ENCODE assay signal across 10 cellular contexts in the genomic region with DNA sequence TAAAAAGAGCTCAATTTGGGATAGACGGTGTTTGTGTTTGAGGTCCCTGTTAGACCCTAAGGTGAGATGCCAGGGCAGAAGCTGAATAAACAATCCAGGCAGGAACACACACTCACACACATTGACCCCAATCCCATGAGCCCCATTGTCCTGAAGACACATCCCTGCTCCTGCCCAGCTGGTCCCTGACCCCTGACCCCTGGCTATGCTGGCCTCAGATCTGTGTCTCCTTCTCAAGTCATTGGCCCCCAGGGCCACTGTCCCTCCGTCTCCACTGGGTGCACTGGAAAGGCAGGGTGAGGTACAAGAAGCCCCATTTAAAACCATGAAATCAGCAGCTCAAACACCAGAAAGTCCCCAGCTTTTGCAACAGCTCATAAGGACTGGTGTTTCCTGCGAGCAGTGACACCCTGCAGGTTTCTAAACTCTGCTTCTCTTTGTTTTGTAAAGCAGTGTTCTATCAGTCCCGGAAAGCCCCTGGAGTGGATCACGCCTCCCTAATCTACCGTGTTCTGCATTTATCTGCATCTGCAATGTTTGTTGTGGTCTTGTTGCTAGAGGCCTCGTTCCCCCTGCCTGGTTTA. TPM values are rescaled to one million over a fixed set of nuclear protein-coding genes. Genes with fewer than 3 reads are reported as not detected.
DNase-seq lines count a peak whose midpoint lies in the region; ATAC-seq, FAIRE-seq and TF ChIP-seq lines count a peak whose summit lies in the region.
"Had no signal": no experiment of that assay in that cellular context is flagged by ENCODE, and none has a peak within 500 bp of the region (broad histone marks: within the 10 kb centered on the region; RNA-seq: fewer than 3 reads in every experiment).

No MANE protein-coding gene starts in this region.

- H3K9ac ChIP-seq in HepG2 (ENCODE audit: insufficient read depth, low read depth, low read length) = peak overlapping the region; percentile 51

- WGBS in HepG2 (ENCODE audit: low lambda C conversion rate) = 7% methylated on average over 7 of the region's 7 CpGs

- H3K79me2 ChIP-seq in HepG2 (ENCODE audit: insufficient read depth, low read length) = no peaks in the 10 kb centered on the region

- peaks cover 64% of the 10 kb centered on the region for H3K4me1 ChIP-seq in HepG2 (ENCODE audit: insufficient read depth, low read length)

- DNase-seq in activated T-cell treated with anti-CD3 and anti-CD28 coated beads, Interleukin-2, amount 50 U/mL, for 72 hours = peak; percentile 74
- peak; percentile 61 for DNase-seq in HepG2 (ENCODE audit: low spot score)
- DNase-seq in DMS 273 treated with DMSO at 0.1 percent for 48 hours (lab: John Stamatoyannopoulos, UW) = no peak

- peak in 1 of 2 experiments; percentile 54; a peak in 1 of 4 replicates for TF ChIP-seq EP300 in HepG2 (IDR thresholded peaks at IDR 0.05; ENCODE audit: low read depth in 2 of 2, low read length in 2 of 2)
- no peak for TF ChIP-seq EP300 in HepG2 (CRISPR knock-in tag; IDR thresholded peaks at IDR 0.05; ENCODE audit: borderline replicate concordance)

- in situ Hi-C loops in HepG2 (cut with HindIII; ENCODE audit: extremely low pct_ligation_motif_present, low pct_unique_long_range_greater_than_20kb) = no loop called here

- peak; percentile 84 for FAIRE-seq in HepG2 (lab: Jason Lieb, UNC)
- FAIRE-seq: keratinocyte had no signal

- BruUV-seq in HepG2 (replicated peaks; lab: Mats Ljungman, UMichigan) = no TSS peak

- H2AFZ ChIP-seq in HepG2 (ENCODE audit: low read length) = peak overlapping the region; percentile 60

- H3K9me3 Mint-ChIP-seq in IgD-negative memory B cell = no peaks in the 10 kb centered on the region
- H3K9me3 Mint-ChIP-seq in activated T-cell treated with anti-CD3 and anti-CD28 coated beads, Interleukin-2, amount 50 U/mL, for 72 hours = no peaks in the 10 kb centered on the region
- H3K9me3 Mint-ChIP-seq in stimulated activated naive CD8-positive, alpha-beta T cell treated with anti-CD3 and anti-CD28 coated beads, Interleukin-15, Interleukin-2, amounts not matched to agents 100 ng/mL and 50 ng/mL, for 24 hours = no peaks in the 10 kb centered on the region

- no peaks in the 10 kb centered on the region for H4K20me1 ChIP-seq in HepG2 (ENCODE audit: insufficient read depth, low read length)

- peak overlapping the region; percentile 78 for H3K4me2 ChIP-seq in HepG2 (ENCODE audit: low read depth, low read length)

- peak in 1 of 2 experiments; percentile 13; a peak in 1 of 4 replicates for TF ChIP-seq POLR2A in HepG2 (IDR thresholded peaks at IDR 0.05; ENCODE audit: insufficient read depth in 1 of 2, low read depth in 2 of 2, low read length in 2 of 2)

- no peak for TF ChIP-seq RAD21 in HepG2 (CRISPR knock-in tag; IDR thresholded peaks at IDR 0.05)

- no peak for TF ChIP-seq CTCF in HepG2 (CRISPR knock-in tag; IDR thresholded peaks at IDR 0.05)

- H3K4me1 Mint-ChIP-seq in IgD-negative memory B cell = peaks cover 27 to 31% (median 28%) of the 10 kb centered on the region in 3 donors
- H3K4me1 Mint-ChIP-seq in activated T-cell treated with anti-CD3 and anti-CD28 coated beads, Interleukin-2, amount 50 U/mL, for 72 hours (ENCODE audit: low read depth) = peaks cover 35% of the 10 kb centered on the region
- peaks cover 31% of the 10 kb centered on the region for H3K4me1 Mint-ChIP-seq in stimulated activated naive CD8-positive, alpha-beta T cell treated with anti-CD3 and anti-CD28 coated beads, Interleukin-15, Interleukin-2, amounts not matched to agents 100 ng/mL and 50 ng/mL, for 24 hours (ENCODE audit: low read depth)

- peak; percentile 58 for ATAC-seq in GM19452 (IDR thresholded peaks at IDR 0.05; ENCODE audit: unreplicated experiment)
- ATAC-seq in activated T-cell treated with anti-CD3 and anti-CD28 coated beads, Interleukin-2, amount 50 U/mL, for 72 hours (replicated peaks in 1 of 2) = peak; percentile 99
- peak; percentile 23 for ATAC-seq in HepG2
- no peak for ATAC-seq in HG02763 (IDR thresholded peaks at IDR 0.05; ENCODE audit: unreplicated experiment)
- ATAC-seq in GM18517 (IDR thresholded peaks at IDR 0.05; ENCODE audit: unreplicated experiment) = no peak

- H3K4me3 ChIP-seq in HepG2 (replicated peaks in 1 of 3; ENCODE audit: insufficient read depth in 1 of 3, low read depth in 2 of 3, low read length in 3 of 3) = peak overlapping the region; percentile 6 to 57 (median 32); a peak in 4 of 6 replicates

- H3K27ac Mint-ChIP-seq in IgD-negative memory B cell = peak overlapping the region; percentile 99
- H3K27ac Mint-ChIP-seq in activated T-cell treated with anti-CD3 and anti-CD28 coated beads, Interleukin-2, amount 50 U/mL, for 72 hours = peak overlapping the region; percentile 72
- H3K27ac Mint-ChIP-seq in stimulated activated naive CD8-positive, alpha-beta T cell treated with anti-CD3 and anti-CD28 coated beads, Interleukin-15, Interleukin-2, amounts not matched to agents 100 ng/mL and 50 ng/mL, for 24 hours = peak overlapping the region; percentile 60

- no peaks in the 10 kb centered on the region for H3K36me3 ChIP-seq in HepG2 (replicated peaks in 1 of 2; ENCODE audit: control insufficient read depth in 1 of 2, insufficient read depth in 2 of 2, low read length in 2 of 2)

- no peaks in the 10 kb centered on the region for H3K36me3 Mint-ChIP-seq in IgD-negative memory B cell
- no peaks in the 10 kb centered on the region for H3K36me3 Mint-ChIP-seq in activated T-cell treated with anti-CD3 and anti-CD28 coated beads, Interleukin-2, amount 50 U/mL, for 72 hours (ENCODE audit: insufficient read depth in 2 of 2)
- H3K36me3 Mint-ChIP-seq in stimulated activated naive CD8-positive, alpha-beta T cell treated with anti-CD3 and anti-CD28 coated beads, Interleukin-15, Interleukin-2, amounts not matched to agents 100 ng/mL and 50 ng/mL, for 24 hours (ENCODE audit: low read depth) = no peaks in the 10 kb centered on the region

- H3K27ac ChIP-seq in HepG2 (ENCODE audit: extremely low read length, insufficient read depth, low read length) = peak overlapping the region; percentile 77

- no peaks in the 10 kb centered on the region for H3K9me3 ChIP-seq in HepG2 (ENCODE audit: low read length)

- intact Hi-C loops in HepG2 (cut with micrococcal nuclease; ENCODE audit: unreplicated experiment) = loop anchor here (2.0 kb wide), 1 partner anchor 18 kb away; the partner anchor contains the start of gene ASGR2

- H3K27me3 Mint-ChIP-seq in IgD-negative memory B cell = peaks cover 8% of the 10 kb centered on the region
- no peaks in the 10 kb centered on the region for H3K27me3 Mint-ChIP-seq in activated T-cell treated with anti-CD3 and anti-CD28 coated beads, Interleukin-2, amount 50 U/mL, for 72 hours (ENCODE audit: low read depth)
- peaks cover 13% of the 10 kb centered on the region for H3K27me3 Mint-ChIP-seq in stimulated activated naive CD8-positive, alpha-beta T cell treated with anti-CD3 and anti-CD28 coated beads, Interleukin-15, Interleukin-2, amounts not matched to agents 100 ng/mL and 50 ng/mL, for 24 hours

- POLR2A ChIA-PET in HepG2 (lab: Yijun Ruan, JAX) = interaction anchor here (0.6 to 2.6 kb wide), 14 partner anchors 14 to 420 kb away, joined by 3 to 77 read pairs (median 4); partner anchors contain the start of genes ASGR1, ASGR2, NEURL4 and SLC16A13

- H3K4me3 Mint-ChIP-seq in IgD-negative memory B cell = peak overlapping the region; percentile 68 to 96 (median 86)
- peak overlapping the region; percentile 64 to 67 for H3K4me3 Mint-ChIP-seq in activated T-cell treated with anti-CD3 and anti-CD28 coated beads, Interleukin-2, amount 50 U/mL, for 72 hours
- peak overlapping the region; percentile 33 for H3K4me3 Mint-ChIP-seq in stimulated activated naive CD8-positive, alpha-beta T cell treated with anti-CD3 and anti-CD28 coated beads, Interleukin-15, Interleukin-2, amounts not matched to agents 100 ng/mL and 50 ng/mL, for 24 hours

- CTCF ChIA-PET in HepG2 (lab: Yijun Ruan, JAX; ENCODE audit: low intra/inter-chr PET ratio, low total read pairs) = interaction anchor here (1.6 kb wide), 1 partner anchor 80 kb away, joined by 5 read pairs; no protein-coding TSS in a partner anchor

- H3K27me3 ChIP-seq in HepG2 (ENCODE audit: control insufficient read depth in 1 of 2, insufficient read depth in 2 of 2, low read length in 2 of 2) = no peaks in the 10 kb centered on the region

RNA-seq across cellular contexts. Expression of gene ASGR2, which starts 18.0 kb away (rescaled TPM):
- 0.60 TPM for polyA plus RNA-seq in IgD-negative memory B cell
- not detected for total RNA-seq in activated T-cell treated with anti-CD3 and anti-CD28 coated beads, Interleukin-2, amount 50 U/mL, for 72 hours
- 142 and 320 TPM in 2 replicates for total RNA-seq in HepG2 (2016; rRNA removed; fragmentation: Illumina TruSeq; extraction: Trizol)
- 153 and 157 TPM in 2 replicates for total RNA-seq in HepG2 (2016; cell fraction: cytosol; rRNA removed; fragmentation: Illumina TruSeq; extraction: Trizol; ENCODE audit: low read depth)
- 137 and 326 TPM in 2 replicates for total RNA-seq in HepG2 (2016; cell fraction: insoluble cytoplasmic fraction; rRNA removed; fragmentation: Illumina TruSeq; extraction: Trizol)
- 154 and 165 TPM in 2 replicates for total RNA-seq in HepG2 (2016; cell fraction: membrane; rRNA removed; fragmentation: Illumina TruSeq; extraction: Trizol)
- total RNA-seq in HepG2 (2016; cell fraction: nucleus; rRNA removed; fragmentation: Illumina TruSeq; extraction: Trizol) = 251 and 289 TPM in 2 replicates
- 754 and 762 TPM in 2 replicates for polyA plus RNA-seq in HepG2 (2011; rRNA removed)
- 620 and 780 TPM in 2 replicates for polyA plus RNA-seq in HepG2 (2011; cell fraction: cytosol; rRNA removed)
- polyA plus RNA-seq in HepG2 (2011; cell fraction: nucleus; rRNA removed) = 692 and 800 TPM in 2 replicates
- polyA plus RNA-seq in HepG2 (2012) = 341 and 394 TPM in 2 replicates
- polyA plus RNA-seq in HepG2 (2016; cell fraction: cytosol; fragmentation: Illumina TruSeq; extraction: Trizol; ENCODE audit: low read depth) = 194 and 207 TPM in 2 replicates
- 170 and 186 TPM in 2 replicates for polyA plus RNA-seq in HepG2 (2016; cell fraction: insoluble cytoplasmic fraction; fragmentation: Illumina TruSeq; extraction: Trizol; ENCODE audit: low read depth)
- polyA plus RNA-seq in HepG2 (2016; cell fraction: membrane; fragmentation: Illumina TruSeq; extraction: Trizol; ENCODE audit: low read depth) = 175 and 177 TPM in 2 replicates
- polyA plus RNA-seq in HepG2 (2016; cell fraction: nucleus; fragmentation: Illumina TruSeq; extraction: Trizol; ENCODE audit: insufficient read depth, low read depth) = 623 and 667 TPM in 2 replicates
- polyA minus RNA-seq in HepG2 (2011; rRNA and poly(A)+ RNA removed; ENCODE audit: low replicate concordance) = 371 TPM in 1 of 2 replicates, not detected in the other
- 131 TPM in 2 replicates for polyA minus RNA-seq in HepG2 (2011; cell fraction: cytosol; rRNA and poly(A)+ RNA removed)
- 102 and 109 TPM in 2 replicates for polyA minus RNA-seq in HepG2 (2011; cell fraction: nucleus; rRNA and poly(A)+ RNA removed)
- total RNA-seq: M059J had no signal
- polyA plus RNA-seq: keratinocyte had no signal

RNA-seq across cellular contexts. Expression of gene ASGR1, which starts 46.6 kb away (rescaled TPM):
- 0.50 TPM for polyA plus RNA-seq in IgD-negative memory B cell
- 1 to 10 TPM; 1.5 to 2.1 TPM for total RNA-seq in activated T-cell treated with anti-CD3 and anti-CD28 coated beads, Interleukin-2, amount 50 U/mL, for 72 hours
- total RNA-seq in HepG2 (2016; rRNA removed; fragmentation: Illumina TruSeq; extraction: Trizol) = 156 and 353 TPM in 2 replicates
- 114 and 140 TPM in 2 replicates for total RNA-seq in HepG2 (2016; cell fraction: cytosol; rRNA removed; fragmentation: Illumina TruSeq; extraction: Trizol; ENCODE audit: low read depth)
- total RNA-seq in HepG2 (2016; cell fraction: insoluble cytoplasmic fraction; rRNA removed; fragmentation: Illumina TruSeq; extraction: Trizol) = 143 and 370 TPM in 2 replicates
- 141 and 170 TPM in 2 replicates for total RNA-seq in HepG2 (2016; cell fraction: membrane; rRNA removed; fragmentation: Illumina TruSeq; extraction: Trizol)
- total RNA-seq in HepG2 (2016; cell fraction: nucleus; rRNA removed; fragmentation: Illumina TruSeq; extraction: Trizol) = 259 and 311 TPM in 2 replicates
- 796 and 885 TPM in 2 replicates for polyA plus RNA-seq in HepG2 (2011; rRNA removed)
- 756 and 1,094 TPM in 2 replicates for polyA plus RNA-seq in HepG2 (2011; cell fraction: cytosol; rRNA removed)
- 1,952 and 2,162 TPM in 2 replicates for polyA plus RNA-seq in HepG2 (2011; cell fraction: nucleus; rRNA removed)
- polyA plus RNA-seq in HepG2 (2012) = 455 and 483 TPM in 2 replicates
- polyA plus RNA-seq in HepG2 (2016; cell fraction: cytosol; fragmentation: Illumina TruSeq; extraction: Trizol; ENCODE audit: low read depth) = 105 and 129 TPM in 2 replicates
- 167 and 180 TPM in 2 replicates for polyA plus RNA-seq in HepG2 (2016; cell fraction: insoluble cytoplasmic fraction; fragmentation: Illumina TruSeq; extraction: Trizol; ENCODE audit: low read depth)
- 121 and 143 TPM in 2 replicates for polyA plus RNA-seq in HepG2 (2016; cell fraction: membrane; fragmentation: Illumina TruSeq; extraction: Trizol; ENCODE audit: low read depth)
- polyA plus RNA-seq in HepG2 (2016; cell fraction: nucleus; fragmentation: Illumina TruSeq; extraction: Trizol; ENCODE audit: insufficient read depth, low read depth) = 760 and 778 TPM in 2 replicates
- 0.19 and 386 TPM in 2 replicates for polyA minus RNA-seq in HepG2 (2011; rRNA and poly(A)+ RNA removed; ENCODE audit: low replicate concordance)
- polyA minus RNA-seq in HepG2 (2011; cell fraction: cytosol; rRNA and poly(A)+ RNA removed) = 254 and 269 TPM in 2 replicates
- polyA minus RNA-seq in HepG2 (2011; cell fraction: nucleus; rRNA and poly(A)+ RNA removed) = 141 and 153 TPM in 2 replicates
- total RNA-seq: M059J had no signal

RNA-seq across cellular contexts. Expression of gene CLEC10A, which starts 52.6 kb away (rescaled TPM):
- not detected for polyA plus RNA-seq in IgD-negative memory B cell
- total RNA-seq in activated T-cell treated with anti-CD3 and anti-CD28 coated beads, Interleukin-2, amount 50 U/mL, for 72 hours = not detected
- not detected in 2 replicates for total RNA-seq in HepG2 (2016; rRNA removed; fragmentation: Illumina TruSeq; extraction: Trizol)
- total RNA-seq in HepG2 (2016; cell fraction: cytosol; rRNA removed; fragmentation: Illumina TruSeq; extraction: Trizol; ENCODE audit: low read depth) = not detected in 2 replicates
- 0.06 TPM in 1 of 2 replicates, not detected in the other for total RNA-seq in HepG2 (2016; cell fraction: insoluble cytoplasmic fraction; rRNA removed; fragmentation: Illumina TruSeq; extraction: Trizol)
- not detected in 2 replicates for total RNA-seq in HepG2 (2016; cell fraction: membrane; rRNA removed; fragmentation: Illumina TruSeq; extraction: Trizol)
- total RNA-seq in HepG2 (2016; cell fraction: nucleus; rRNA removed; fragmentation: Illumina TruSeq; extraction: Trizol) = 0.19 TPM in 1 of 2 replicates, not detected in the other
- 0.33 and 0.65 TPM in 2 replicates for polyA plus RNA-seq in HepG2 (2011; rRNA removed)
- polyA plus RNA-seq in HepG2 (2011; cell fraction: cytosol; rRNA removed) = 0.08 and 0.14 TPM in 2 replicates
- 1.3 and 2.4 TPM in 2 replicates for polyA plus RNA-seq in HepG2 (2011; cell fraction: nucleus; rRNA removed)
- polyA plus RNA-seq in HepG2 (2012) = 0.35 and 0.48 TPM in 2 replicates
- polyA plus RNA-seq in HepG2 (2016; cell fraction: cytosol; fragmentation: Illumina TruSeq; extraction: Trizol; ENCODE audit: low read depth) = not detected in 2 replicates
- not detected in 2 replicates for polyA plus RNA-seq in HepG2 (2016; cell fraction: insoluble cytoplasmic fraction; fragmentation: Illumina TruSeq; extraction: Trizol; ENCODE audit: low read depth)
- not detected in 2 replicates for polyA plus RNA-seq in HepG2 (2016; cell fraction: membrane; fragmentation: Illumina TruSeq; extraction: Trizol; ENCODE audit: low read depth)
- 0.68 and 0.90 TPM in 2 replicates for polyA plus RNA-seq in HepG2 (2016; cell fraction: nucleus; fragmentation: Illumina TruSeq; extraction: Trizol; ENCODE audit: insufficient read depth, low read depth)
- 0.18 TPM in 1 of 2 replicates, not detected in the other for polyA minus RNA-seq in HepG2 (2011; rRNA and poly(A)+ RNA removed; ENCODE audit: low replicate concordance)
- not detected in 2 replicates for polyA minus RNA-seq in HepG2 (2011; cell fraction: cytosol; rRNA and poly(A)+ RNA removed)
- polyA minus RNA-seq in HepG2 (2011; cell fraction: nucleus; rRNA and poly(A)+ RNA removed) = 0.64 and 1.2 TPM in 2 replicates
- total RNA-seq: M059J had no signal
- polyA plus RNA-seq: keratinocyte had no signal

Comparison
In these comparisons a context has a peak if more than half of its experiments do, and no peak if none do; other contexts are left out.
1. ATAC-seq: peak in GM19452 (single experiment), activated T-cell treated with anti-CD3 and anti-CD28 coated beads, Interleukin-2, amount 50 U/mL, for 72 hours (2 of 2) and HepG2 (single experiment); none in HG02763 (single experiment) and GM18517 (single experiment).
2. H3K4me3 Mint-ChIP-seq: peak in every context shown above with its lines; median percentile 86 in IgD-negative memory B cell; 66 in activated T-cell treated with anti-CD3 and anti-CD28 coated beads, Interleukin-2, amount 50 U/mL, for 72 hours; 33 in stimulated activated naive CD8-positive, alpha-beta T cell treated with anti-CD3 and anti-CD28 coated beads, Interleukin-15, Interleukin-2, amounts not matched to agents 100 ng/mL and 50 ng/mL, for 24 hours.
3. RNA of gene ASGR2, which starts 18.0 kb away (total RNA-seq): 137 to 326 TPM in HepG2; not detected in activated T-cell treated with anti-CD3 and anti-CD28 coated beads, Interleukin-2, amount 50 U/mL, for 72 hours; every median in the first group is over 100 times any median in the second.
4. RNA of gene ASGR1, which starts 46.6 kb away (total RNA-seq): 114 to 370 TPM in HepG2; 1.5 to 2.1 TPM in activated T-cell treated with anti-CD3 and anti-CD28 coated beads, Interleukin-2, amount 50 U/mL, for 72 hours; every median in the first group is over 10 times any median in the second.
5. Peak in every context shown above with its lines, with median percentiles within 50 percentile points of each other: H3K27ac Mint-ChIP-seq.